Comparison of ENCODE assay signal across 2 cellular contexts in the genomic region with DNA sequence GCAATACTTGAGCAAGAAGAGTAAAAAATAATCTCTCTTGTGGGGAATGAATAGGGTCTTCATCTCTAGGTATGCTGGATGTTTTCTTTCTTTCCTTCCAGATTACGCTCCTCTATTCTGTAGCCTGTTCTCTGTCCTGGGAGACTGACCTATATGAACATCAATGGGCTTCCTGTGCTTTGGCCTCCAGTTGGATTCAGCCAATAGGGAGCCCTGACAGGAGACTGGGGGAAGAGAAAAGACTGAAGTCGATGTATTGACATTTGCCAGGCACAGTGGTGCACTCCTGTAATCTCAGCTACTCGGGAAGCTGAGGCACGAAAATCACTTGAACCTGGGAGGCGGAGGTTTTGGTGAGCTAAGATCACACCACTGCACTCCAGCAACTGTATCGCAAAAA.
TF ChIP-seq lines count a peak whose summit lies in the region.

No MANE protein-coding gene starts in this region.

TF ChIP-seq in SK-N-SH, 30 proteins besides CTCF, POLR2A, EP300 and RAD21:
- TF ChIP-seq FOSL2 (IDR thresholded peaks at IDR 0.05; ENCODE audit: borderline replicate concordance, low read depth) (no peak), CHD2 (IDR thresholded peaks at IDR 0.05; ENCODE audit: low read length, partially characterized antibody) (no peak), MXI1 (IDR thresholded peaks at IDR 0.05; ENCODE audit: low read depth, low read length) (no peak), ELF1 (IDR thresholded peaks at IDR 0.05) (no peak), NRF1 (IDR thresholded peaks at IDR 0.05; ENCODE audit: low read depth, low read length) (no peak), RFX5 (IDR thresholded peaks at IDR 0.05; ENCODE audit: low read length) (no peak), JUND (IDR thresholded peaks at IDR 0.05) (no peak), RCOR1 (IDR thresholded peaks at IDR 0.05; ENCODE audit: low read length) (no peak), TEAD4 (IDR thresholded peaks at IDR 0.05; ENCODE audit: borderline replicate concordance, insufficient read depth) (no peak)
- TF ChIP-seq, protein P1, sequence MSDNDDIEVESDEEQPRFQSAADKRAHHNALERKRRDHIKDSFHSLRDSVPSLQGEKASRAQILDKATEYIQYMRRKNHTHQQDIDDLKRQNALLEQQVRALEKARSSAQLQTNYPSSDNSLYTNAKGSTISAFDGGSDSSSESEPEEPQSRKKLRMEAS (IDR thresholded peaks at IDR 0.05; ENCODE audit: low read depth), result no peak
- TF ChIP-seq, protein P2, sequence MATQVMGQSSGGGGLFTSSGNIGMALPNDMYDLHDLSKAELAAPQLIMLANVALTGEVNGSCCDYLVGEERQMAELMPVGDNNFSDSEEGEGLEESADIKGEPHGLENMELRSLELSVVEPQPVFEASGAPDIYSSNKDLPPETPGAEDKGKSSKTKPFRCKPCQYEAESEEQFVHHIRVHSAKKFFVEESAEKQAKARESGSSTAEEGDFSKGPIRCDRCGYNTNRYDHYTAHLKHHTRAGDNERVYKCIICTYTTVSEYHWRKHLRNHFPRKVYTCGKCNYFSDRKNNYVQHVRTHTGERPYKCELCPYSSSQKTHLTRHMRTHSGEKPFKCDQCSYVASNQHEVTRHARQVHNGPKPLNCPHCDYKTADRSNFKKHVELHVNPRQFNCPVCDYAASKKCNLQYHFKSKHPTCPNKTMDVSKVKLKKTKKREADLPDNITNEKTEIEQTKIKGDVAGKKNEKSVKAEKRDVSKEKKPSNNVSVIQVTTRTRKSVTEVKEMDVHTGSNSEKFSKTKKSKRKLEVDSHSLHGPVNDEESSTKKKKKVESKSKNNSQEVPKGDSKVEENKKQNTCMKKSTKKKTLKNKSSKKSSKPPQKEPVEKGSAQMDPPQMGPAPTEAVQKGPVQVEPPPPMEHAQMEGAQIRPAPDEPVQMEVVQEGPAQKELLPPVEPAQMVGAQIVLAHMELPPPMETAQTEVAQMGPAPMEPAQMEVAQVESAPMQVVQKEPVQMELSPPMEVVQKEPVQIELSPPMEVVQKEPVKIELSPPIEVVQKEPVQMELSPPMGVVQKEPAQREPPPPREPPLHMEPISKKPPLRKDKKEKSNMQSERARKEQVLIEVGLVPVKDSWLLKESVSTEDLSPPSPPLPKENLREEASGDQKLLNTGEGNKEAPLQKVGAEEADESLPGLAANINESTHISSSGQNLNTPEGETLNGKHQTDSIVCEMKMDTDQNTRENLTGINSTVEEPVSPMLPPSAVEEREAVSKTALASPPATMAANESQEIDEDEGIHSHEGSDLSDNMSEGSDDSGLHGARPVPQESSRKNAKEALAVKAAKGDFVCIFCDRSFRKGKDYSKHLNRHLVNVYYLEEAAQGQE (IDR thresholded peaks at IDR 0.05; ENCODE audit: low read depth, low read length), result no peak

TF ChIP-seq in SK-N-SH treated with all-trans-retinoic acid at 6 μM for 48 hours, 23 proteins besides CTCF, POLR2A, EP300 and RAD21:
- TF ChIP-seq, protein P3, sequence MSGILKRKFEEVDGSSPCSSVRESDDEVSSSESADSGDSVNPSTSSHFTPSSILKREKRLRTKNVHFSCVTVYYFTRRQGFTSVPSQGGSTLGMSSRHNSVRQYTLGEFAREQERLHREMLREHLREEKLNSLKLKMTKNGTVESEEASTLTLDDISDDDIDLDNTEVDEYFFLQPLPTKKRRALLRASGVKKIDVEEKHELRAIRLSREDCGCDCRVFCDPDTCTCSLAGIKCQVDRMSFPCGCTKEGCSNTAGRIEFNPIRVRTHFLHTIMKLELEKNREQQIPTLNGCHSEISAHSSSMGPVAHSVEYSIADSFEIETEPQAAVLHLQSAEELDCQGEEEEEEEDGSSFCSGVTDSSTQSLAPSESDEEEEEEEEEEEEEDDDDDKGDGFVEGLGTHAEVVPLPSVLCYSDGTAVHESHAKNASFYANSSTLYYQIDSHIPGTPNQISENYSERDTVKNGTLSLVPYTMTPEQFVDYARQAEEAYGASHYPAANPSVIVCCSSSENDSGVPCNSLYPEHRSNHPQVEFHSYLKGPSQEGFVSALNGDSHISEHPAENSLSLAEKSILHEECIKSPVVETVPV (CRISPR knock-in tag; IDR thresholded peaks at IDR 0.05), result no peak
- no peak for TF ChIP-seq SNAI2 (CRISPR knock-in tag; IDR thresholded peaks at IDR 0.05)
- TF ChIP-seq ARNTL (CRISPR knock-in tag; IDR thresholded peaks at IDR 0.05; ENCODE audit: borderline replicate concordance, low read depth), result no peak
- no peak for TF ChIP-seq BACH2 (CRISPR knock-in tag; IDR thresholded peaks at IDR 0.05; ENCODE audit: borderline replicate concordance)
- TF ChIP-seq ZFP30 (CRISPR knock-in tag; IDR thresholded peaks at IDR 0.05), result no peak
- no peak for TF ChIP-seq ZNF8 (CRISPR knock-in tag; IDR thresholded peaks at IDR 0.05)
- no peak for TF ChIP-seq GLIS3 (CRISPR knock-in tag; IDR thresholded peaks at IDR 0.05)
- TF ChIP-seq ISL1 (CRISPR knock-in tag; IDR thresholded peaks at IDR 0.05), result no peak
- no peak for TF ChIP-seq CSDC2 (CRISPR knock-in tag; IDR thresholded peaks at IDR 0.05)
- TF ChIP-seq, protein P4, sequence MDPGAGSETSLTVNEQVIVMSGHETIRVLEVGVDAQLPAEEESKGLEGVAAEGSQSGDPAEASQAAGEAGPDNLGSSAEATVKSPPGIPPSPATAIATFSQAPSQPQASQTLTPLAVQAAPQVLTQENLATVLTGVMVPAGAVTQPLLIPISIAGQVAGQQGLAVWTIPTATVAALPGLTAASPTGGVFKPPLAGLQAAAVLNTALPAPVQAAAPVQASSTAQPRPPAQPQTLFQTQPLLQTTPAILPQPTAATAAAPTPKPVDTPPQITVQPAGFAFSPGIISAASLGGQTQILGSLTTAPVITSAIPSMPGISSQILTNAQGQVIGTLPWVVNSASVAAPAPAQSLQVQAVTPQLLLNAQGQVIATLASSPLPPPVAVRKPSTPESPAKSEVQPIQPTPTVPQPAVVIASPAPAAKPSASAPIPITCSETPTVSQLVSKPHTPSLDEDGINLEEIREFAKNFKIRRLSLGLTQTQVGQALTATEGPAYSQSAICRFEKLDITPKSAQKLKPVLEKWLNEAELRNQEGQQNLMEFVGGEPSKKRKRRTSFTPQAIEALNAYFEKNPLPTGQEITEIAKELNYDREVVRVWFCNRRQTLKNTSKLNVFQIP (CRISPR knock-in tag; IDR thresholded peaks at IDR 0.05; ENCODE audit: borderline replicate concordance, low read depth), result no peak
- no peak for TF ChIP-seq RARB (CRISPR knock-in tag; IDR thresholded peaks at IDR 0.05)
- TF ChIP-seq PPARA (CRISPR knock-in tag; IDR thresholded peaks at IDR 0.05; ENCODE audit: borderline replicate concordance), result no peak
- no peak for TF ChIP-seq TCF4 (CRISPR knock-in tag; IDR thresholded peaks at IDR 0.05; ENCODE audit: borderline replicate concordance)
- no peak for TF ChIP-seq ESRRG (CRISPR knock-in tag; IDR thresholded peaks at IDR 0.05)
- TF ChIP-seq ZFP3 (CRISPR knock-in tag; IDR thresholded peaks at IDR 0.05), result no peak
- TF ChIP-seq ZNF70 (CRISPR knock-in tag; IDR thresholded peaks at IDR 0.05), result no peak
- TF ChIP-seq, protein P5, sequence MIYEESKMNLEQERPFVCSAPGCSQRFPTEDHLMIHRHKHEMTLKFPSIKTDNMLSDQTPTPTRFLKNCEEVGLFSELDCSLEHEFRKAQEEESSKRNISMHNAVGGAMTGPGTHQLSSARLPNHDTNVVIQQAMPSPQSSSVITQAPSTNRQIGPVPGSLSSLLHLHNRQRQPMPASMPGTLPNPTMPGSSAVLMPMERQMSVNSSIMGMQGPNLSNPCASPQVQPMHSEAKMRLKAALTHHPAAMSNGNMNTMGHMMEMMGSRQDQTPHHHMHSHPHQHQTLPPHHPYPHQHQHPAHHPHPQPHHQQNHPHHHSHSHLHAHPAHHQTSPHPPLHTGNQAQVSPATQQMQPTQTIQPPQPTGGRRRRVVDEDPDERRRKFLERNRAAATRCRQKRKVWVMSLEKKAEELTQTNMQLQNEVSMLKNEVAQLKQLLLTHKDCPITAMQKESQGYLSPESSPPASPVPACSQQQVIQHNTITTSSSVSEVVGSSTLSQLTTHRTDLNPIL (CRISPR knock-in tag; IDR thresholded peaks at IDR 0.05; ENCODE audit: low read depth), result no peak
- TF ChIP-seq ZC3H10 (CRISPR knock-in tag; IDR thresholded peaks at IDR 0.05), result no peak
- no peak for TF ChIP-seq ZNF565 (CRISPR knock-in tag; conservative IDR thresholded peaks at IDR 0.05; ENCODE audit: low read depth)
